Comparison of ENCODE assay signal across 11 cellular contexts in the genomic region with DNA sequence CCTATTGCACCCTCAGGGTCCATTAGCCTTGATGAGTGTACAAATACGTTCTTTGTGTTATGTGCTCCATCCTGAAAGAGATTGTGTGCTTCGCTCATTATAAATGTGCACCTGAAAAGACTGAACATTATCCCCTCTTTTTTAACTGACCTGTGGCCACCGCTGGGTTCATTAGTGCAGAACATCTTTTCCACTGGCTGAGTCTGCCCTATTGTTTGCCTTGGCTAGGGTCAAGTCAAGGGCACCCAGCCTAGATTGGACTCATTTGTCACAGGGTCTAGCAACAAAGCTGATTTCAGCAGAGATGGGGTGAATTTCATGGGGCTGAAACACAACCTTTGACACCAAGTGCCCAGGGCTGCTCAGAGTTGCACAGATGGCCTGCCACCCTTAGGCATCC.
"Had no signal": no experiment of that assay in that cellular context is flagged by ENCODE, and none has a peak within 500 bp of the region (broad histone marks: within the 10 kb centered on the region; RNA-seq: fewer than 3 reads in every experiment).

No MANE protein-coding gene starts in this region.

- H3K4me3 Mint-ChIP-seq: dendritic cell treated with granulocyte-macrophage colony-stimulating factor and Interleukin-4, amounts not matched to agents 40 ng/mL and 50 ng/mL, for 4 days; immature natural killer cell; naive thymus-derived CD8-positive, alpha-beta T cell had no signal

- H3K27me3 ChIP-seq: adrenal gland, uterus had no signal

- H3K4me1 ChIP-seq: adrenal gland, uterus had no signal

- H3K9me3 ChIP-seq: adrenal gland, mucosa of descending colon, uterus had no signal

- H3K4me3 ChIP-seq: adrenal gland, mucosa of descending colon, uterus had no signal

- ATAC-seq: activated CD4-positive, CD25-positive, alpha-beta regulatory T cell treated with anti-CD3 and anti-CD28 coated beads, Interleukin-2, amount 50 U/mL, for 24 hours; mucosa of descending colon; naive thymus-derived CD8-positive, alpha-beta T cell had no signal

- H3K27ac ChIP-seq: adrenal gland, uterus had no signal

- H3K4me1 Mint-ChIP-seq: immature natural killer cell; naive thymus-derived CD8-positive, alpha-beta T cell had no signal

- H3K27me3 Mint-ChIP-seq: dendritic cell treated with granulocyte-macrophage colony-stimulating factor and Interleukin-4, amounts not matched to agents 40 ng/mL and 50 ng/mL, for 4 days; naive thymus-derived CD8-positive, alpha-beta T cell had no signal

- H3K36me3 ChIP-seq: adrenal gland had no signal

- H3K36me3 Mint-ChIP-seq: immature natural killer cell; naive thymus-derived CD8-positive, alpha-beta T cell had no signal

- H3K9me3 Mint-ChIP-seq: dendritic cell treated with granulocyte-macrophage colony-stimulating factor and Interleukin-4, amounts not matched to agents 40 ng/mL and 50 ng/mL, for 4 days had no signal

- H3K27ac Mint-ChIP-seq: dendritic cell treated with granulocyte-macrophage colony-stimulating factor and Interleukin-4, amounts not matched to agents 40 ng/mL and 50 ng/mL, for 4 days; immature natural killer cell; naive thymus-derived CD8-positive, alpha-beta T cell had no signal

- DNase-seq: activated naive CD4-positive, alpha-beta T cell treated with anti-CD3 and anti-CD28 coated beads, Interleukin-2, amount 50 U/mL, for 16 hours; adrenal gland; cerebellar nuclear complex; immature natural killer cell; mammary epithelial cell; mucosa of descending colon; naive thymus-derived CD8-positive, alpha-beta T cell; stimulated activated CD4-positive, alpha-beta T cell treated with anti-CD3 and anti-CD28 coated beads, Interleukin-4, amount 100 ng/mL, for 24 hours; uterus had no signal
